In genomic region chr18:1094408-1094807, GRCh38 we compare ENCODE assay signal across 1 cellular context.
A peak's percentile ranks its signal among the peaks of the same experiment; 100 is the strongest.
TF ChIP-seq lines count a peak whose summit lies in the region.

No MANE protein-coding gene starts in this region.

TF ChIP-seq in endothelial cell of umbilical vein, 7 proteins besides CTCF, POLR2A, EP300 and RAD21 (continued from another document):
- no peak for TF ChIP-seq POLR2AphosphoS5 (IDR thresholded peaks at IDR 0.05; ENCODE audit: insufficient read depth, low read depth, low read length)
- TF ChIP-seq MAX (IDR thresholded peaks at IDR 0.05; ENCODE audit: insufficient read depth, insufficient read length) = no peak
- TF ChIP-seq MYC (IDR thresholded peaks at IDR 0.05; ENCODE audit: low read depth, low read length) = no peak
- peak; percentile 80 for TF ChIP-seq FOS (IDR thresholded peaks at IDR 0.05; ENCODE audit: borderline replicate concordance, insufficient read depth, low read length)
TF ChIP-seq in endothelial cell of umbilical vein: peak in this region for 1.
